In the genomic region with DNA sequence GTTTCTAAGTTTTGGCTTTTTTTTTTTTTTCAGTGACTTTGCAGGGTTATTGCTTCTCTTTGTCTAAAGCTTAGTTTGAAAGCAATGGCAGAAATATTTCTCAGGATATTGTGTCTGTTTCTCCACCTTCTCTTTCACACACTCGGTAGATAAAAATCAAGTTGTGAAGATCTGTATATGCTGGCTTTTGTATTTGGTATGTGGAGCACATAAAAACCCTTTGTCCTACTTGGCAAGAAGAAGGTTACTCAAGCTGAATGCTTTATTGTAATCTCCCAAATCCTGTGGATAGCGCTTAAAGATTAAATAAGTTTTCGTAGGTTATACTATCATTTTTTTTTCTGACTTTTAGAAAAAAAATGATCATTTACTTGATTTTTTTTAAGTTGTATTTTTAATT, we compare ENCODE assay signal across 15 cellular contexts.
A peak's percentile ranks its signal among the peaks of the same experiment; 100 is the strongest.
DNase-seq lines count a peak whose midpoint lies in the region; ATAC-seq and TF ChIP-seq lines count a peak whose summit lies in the region.
"Had no signal": no experiment of that assay in that cellular context is flagged by ENCODE, and none has a peak within 500 bp of the region (broad histone marks: within the 10 kb centered on the region; RNA-seq: fewer than 3 reads in every experiment).

No MANE protein-coding gene starts in this region.

- H3K9me3 Mint-ChIP-seq in neural crest cell = peaks cover 5% of the 10 kb centered on the region

- CTCF ChIA-PET in GM10248 (lab: Yijun Ruan, JAX) = interaction anchor here (1.4 kb wide), 1 partner anchor 14 kb away, joined by 5 read pairs; no protein-coding TSS in a partner anchor

- no peak overlapping the region for H3K9ac ChIP-seq in HUES64 (ENCODE audit: low read depth, low read length)

- H3K9me3 ChIP-seq in HUES64 (ENCODE audit: insufficient read depth, low read depth, low read length) = no peaks in the 10 kb centered on the region

- TF ChIP-seq CTCF in neural crest cell (conservative IDR thresholded peaks at IDR 0.05) = no peak
- no peak for TF ChIP-seq CTCF in GM10248 (IDR thresholded peaks at IDR 0.05; ENCODE audit: control extremely low read depth, extremely low read depth, low read depth, missing control alignments)

- DNase-seq in globus pallidus (ENCODE audit: low spot score) (peak; percentile 89), neural crest cell (ENCODE audit: low read depth, low spot score) (no peak), GM10248 (ENCODE audit: extremely low spot score) (no peak), NCI-H146 (lab: John Stamatoyannopoulos, UW) (no peak), activated gamma-delta T cell (lab: John Stamatoyannopoulos, UW) (no peak)
- DNase-seq: CD4-positive, CD25-positive, alpha-beta regulatory T cell; EL; KG1; NCI-H1417 treated with DMSO at 0.1 percent for 48 hours; NCI-H2029 had no signal

- peaks cover 53% of the 10 kb centered on the region for H3K4me1 ChIP-seq in HUES64 (ENCODE audit: insufficient read depth, low read length)

- peaks cover 7% of the 10 kb centered on the region; the same call in 1 of the 2 replicates for H3K27me3 ChIP-seq in HUES64 (ENCODE audit: insufficient read depth, low read length)

- POLR2A ChIA-PET in GM10248 (lab: Yijun Ruan, JAX) = no interaction called here

- peak overlapping the region; percentile 79 for H3K27ac ChIP-seq in HUES64 (ENCODE audit: low read depth, low read length)
- H3K27ac ChIP-seq: SK-N-MC had no signal

- H3K27ac Mint-ChIP-seq in neural crest cell (ENCODE audit: unreplicated experiment) = peak overlapping the region; percentile 87
- H3K27ac Mint-ChIP-seq: B cell; CD4-positive, CD25-positive, alpha-beta regulatory T cell had no signal

- WGBS in HUES64 = 83% methylated on average over 1 of the region's 3 CpGs

- ATAC-seq in GM21786 (IDR thresholded peaks at IDR 0.05; ENCODE audit: unreplicated experiment) = no peak
- ATAC-seq: HepG2 had no signal

- H3K4me1 Mint-ChIP-seq in neural crest cell = peaks cover 40% of the 10 kb centered on the region
- H3K4me1 Mint-ChIP-seq: B cell had no signal

- H3K4me3 Mint-ChIP-seq in neural crest cell = peak overlapping the region; percentile 27
- H3K4me3 Mint-ChIP-seq: B cell; CD4-positive, CD25-positive, alpha-beta regulatory T cell had no signal

- H3K27me3 Mint-ChIP-seq in neural crest cell (ENCODE audit: low read depth) = no peaks in the 10 kb centered on the region

- no peaks in the 10 kb centered on the region for H3K36me3 Mint-ChIP-seq in neural crest cell (ENCODE audit: low read depth)
- H3K36me3 Mint-ChIP-seq: CD4-positive, CD25-positive, alpha-beta regulatory T cell had no signal

- H3K4me3 ChIP-seq in HUES64 (ENCODE audit: low read length) = no peak overlapping the region
- H3K4me3 ChIP-seq: SK-N-MC had no signal

- H3K36me3 ChIP-seq in HUES64 (ENCODE audit: insufficient read depth, low read length) = no peaks in the 10 kb centered on the region
